ENCODE assay signal across 17 cellular contexts in genomic region chr1:227746676-227747075, GRCh38. TPM values are rescaled to one million over a fixed set of nuclear protein-coding genes. Genes with fewer than 3 reads are reported as not detected.
DNase-seq lines count a peak whose midpoint lies in the region; ATAC-seq and TF ChIP-seq lines count a peak whose summit lies in the region.
"Had no signal": no experiment of that assay in that cellular context is flagged by ENCODE, and none has a peak within 500 bp of the region (broad histone marks: within the 10 kb centered on the region; RNA-seq: fewer than 3 reads in every experiment).

No MANE protein-coding gene starts in this region.

- ATAC-seq in activated naive CD4-positive, alpha-beta T cell treated with anti-CD3 and anti-CD28 coated beads, Interleukin-2, amount 50 U/mL, for 72 hours, result no peak
- ATAC-seq in activated T-helper 17 cell treated with anti-CD3 and anti-CD28 coated beads, Interleukin-2, amount 50 U/mL, for 72 hours (replicated peaks), result no peak
- no peak for ATAC-seq in stimulated activated naive CD8-positive, alpha-beta T cell treated with anti-CD3 and anti-CD28 coated beads, Interleukin-15, Interleukin-2, amounts not matched to agents 100 U/mL and 50 U/mL, for 24 hours
- ATAC-seq: CD8-positive, alpha-beta T cell; GM23338; HepG2 had no signal

- no peak overlapping the region for H3K4me3 ChIP-seq in stomach smooth muscle (ENCODE audit: low read length in 2 of 2)
- H3K4me3 ChIP-seq: GM23338 had no signal

- no peak for TF ChIP-seq CTCF in nephron progenitor cell (IDR thresholded peaks at IDR 0.05)

- H3K9me3 Mint-ChIP-seq in activated naive CD4-positive, alpha-beta T cell treated with anti-CD3 and anti-CD28 coated beads, Interleukin-2, amount 50 U/mL, for 72 hours, result no peaks in the 10 kb centered on the region
- H3K9me3 Mint-ChIP-seq in activated T-helper 17 cell treated with anti-CD3 and anti-CD28 coated beads, Interleukin-2, amount 50 U/mL, for 72 hours, result no peaks in the 10 kb centered on the region
- no peaks in the 10 kb centered on the region for H3K9me3 Mint-ChIP-seq in nephron progenitor cell
- H3K9me3 Mint-ChIP-seq: CD8-positive, alpha-beta T cell; GM23338; H9 had no signal

- H3K4me1 ChIP-seq in stomach smooth muscle (ENCODE audit: control insufficient read depth, insufficient read depth, low read length), result peaks cover 64% of the 10 kb centered on the region

- H3K9me3 ChIP-seq in stomach smooth muscle (ENCODE audit: control insufficient read depth in 2 of 2, low read length in 2 of 2), result no peaks in the 10 kb centered on the region

- H3K27ac ChIP-seq in stomach smooth muscle (ENCODE audit: low read length), result peak overlapping the region; percentile 96

- peak overlapping the region; percentile 49 for H3K4me3 Mint-ChIP-seq in activated T-helper 17 cell treated with anti-CD3 and anti-CD28 coated beads, Interleukin-2, amount 50 U/mL, for 72 hours
- no peak overlapping the region for H3K4me3 Mint-ChIP-seq in nephron progenitor cell
- H3K4me3 Mint-ChIP-seq: B cell; CD8-positive, alpha-beta T cell; GM23338; H9 had no signal

- peaks cover 3 to 9% of the 10 kb centered on the region in 2 donors for H3K36me3 ChIP-seq in stomach smooth muscle (ENCODE audit: control insufficient read depth in 2 of 2, insufficient read depth in 2 of 2, low read length in 2 of 2)

- no peaks in the 10 kb centered on the region for H3K27me3 ChIP-seq in stomach smooth muscle (ENCODE audit: control insufficient read depth in 1 of 2, insufficient read depth in 2 of 2, low read length in 2 of 2)

- H3K36me3 Mint-ChIP-seq in activated naive CD4-positive, alpha-beta T cell treated with anti-CD3 and anti-CD28 coated beads, Interleukin-2, amount 50 U/mL, for 72 hours, result peaks cover 5 to 6% of the 10 kb centered on the region in 2 donors
- peaks cover 18% of the 10 kb centered on the region for H3K36me3 Mint-ChIP-seq in activated T-helper 17 cell treated with anti-CD3 and anti-CD28 coated beads, Interleukin-2, amount 50 U/mL, for 72 hours (ENCODE audit: low read depth)
- no peaks in the 10 kb centered on the region for H3K36me3 Mint-ChIP-seq in nephron progenitor cell (ENCODE audit: low read depth)

- H3K27ac Mint-ChIP-seq in activated naive CD4-positive, alpha-beta T cell treated with anti-CD3 and anti-CD28 coated beads, Interleukin-2, amount 50 U/mL, for 72 hours, result peak overlapping the region; percentile 20 to 32
- peak overlapping the region; percentile 44 for H3K27ac Mint-ChIP-seq in activated T-helper 17 cell treated with anti-CD3 and anti-CD28 coated beads, Interleukin-2, amount 50 U/mL, for 72 hours
- H3K27ac Mint-ChIP-seq in nephron progenitor cell, result peak overlapping the region; percentile 62
- H3K27ac Mint-ChIP-seq: B cell; CD8-positive, alpha-beta T cell; GM23338 had no signal

- DNase-seq in activated naive CD4-positive, alpha-beta T cell treated with anti-CD3 and anti-CD28 coated beads, Interleukin-2, amount 50 U/mL, for 72 hours (ENCODE audit: low spot score in 2 of 2), result no peak
- no peak for DNase-seq in activated naive CD4-positive, alpha-beta T cell (lab: John Stamatoyannopoulos, UW)
- DNase-seq in nephron progenitor cell (no peak), NCI-H774 (lab: John Stamatoyannopoulos, UW) (no peak)
- no peak for DNase-seq in stimulated activated naive CD8-positive, alpha-beta T cell treated with anti-CD3 and anti-CD28 coated beads, Interleukin-15, Interleukin-2, amounts not matched to agents 100 U/mL and 50 U/mL, for 24 hours
- DNase-seq in activated effector memory CD4-positive, alpha-beta T cell treated with Interleukin-2 at 50 U/mL for 16 hours, result no peak
- DNase-seq: C1 segment of cervical spinal cord; CD8-positive, alpha-beta T cell; DMS153; DMS79 treated with DMSO at 0.1 percent for 48 hours; EL; H9 had no signal

- H3K27me3 Mint-ChIP-seq in activated T-helper 17 cell treated with anti-CD3 and anti-CD28 coated beads, Interleukin-2, amount 50 U/mL, for 72 hours, result no peaks in the 10 kb centered on the region
- H3K27me3 Mint-ChIP-seq in nephron progenitor cell (ENCODE audit: low read depth, poor library complexity), result no peaks in the 10 kb centered on the region
- H3K27me3 Mint-ChIP-seq: B cell had no signal

- H3K9ac ChIP-seq in stomach smooth muscle (ENCODE audit: low read length in 2 of 2), result no peak overlapping the region

- peaks cover 27% of the 10 kb centered on the region for H3K4me1 Mint-ChIP-seq in activated T-helper 17 cell treated with anti-CD3 and anti-CD28 coated beads, Interleukin-2, amount 50 U/mL, for 72 hours
- no peaks in the 10 kb centered on the region for H3K4me1 Mint-ChIP-seq in nephron progenitor cell
- H3K4me1 Mint-ChIP-seq: H9 had no signal

RNA-seq across cellular contexts. Expression of gene SNAP47, which starts 11.4 kb away (rescaled TPM):
- total RNA-seq in activated naive CD4-positive, alpha-beta T cell treated with anti-CD3 and anti-CD28 coated beads, Interleukin-2, amount 50 U/mL, for 72 hours, result 10 to 100 TPM; 33.8 to 35.8 TPM
- total RNA-seq in activated T-helper 17 cell treated with anti-CD3 and anti-CD28 coated beads, Interleukin-2, amount 50 U/mL, for 72 hours, result 10 to 100 TPM; 42.9 to 53.6 TPM

RNA-seq across cellular contexts. Expression of gene JMJD4, which starts 11.6 kb away (rescaled TPM):
- 10 to 100 TPM in 1 of 2 donors, 1 to 10 TPM in 1; 7.2 to 14.8 TPM for total RNA-seq in activated naive CD4-positive, alpha-beta T cell treated with anti-CD3 and anti-CD28 coated beads, Interleukin-2, amount 50 U/mL, for 72 hours
- 10 to 100 TPM; 10.6 to 19.9 TPM for total RNA-seq in activated T-helper 17 cell treated with anti-CD3 and anti-CD28 coated beads, Interleukin-2, amount 50 U/mL, for 72 hours
